Comparison of ENCODE assay signal across 9 cellular contexts in genomic region chr2:129462967-129463366, GRCh38.
"Had no signal": no experiment of that assay in that cellular context is flagged by ENCODE, and none has a peak within 500 bp of the region (broad histone marks: within the 10 kb centered on the region; RNA-seq: fewer than 3 reads in every experiment).

No MANE protein-coding gene starts in this region.

- H3K4me1 ChIP-seq: HAP-1 had no signal

- H3K4me3 Mint-ChIP-seq: GM23338, H9, HFFc6 had no signal

- ATAC-seq: GM23338, HCT116 had no signal

- H3K4me3 ChIP-seq: GM23248, GM23338, HAP-1 had no signal

- DNase-seq: GM23248, GOT3, H7, H9, HCEC 1CT, HFFc6 had no signal

- H3K27ac Mint-ChIP-seq: GM23338, H9, HFFc6 had no signal

- H3K4me1 Mint-ChIP-seq: GM23338, H9 had no signal

- H3K36me3 ChIP-seq: HAP-1 had no signal

- H3K27ac ChIP-seq: GM23248 had no signal

- H3K9me3 ChIP-seq: HAP-1 had no signal
